ENCODE assay signal across 1 cellular context in the genomic region with DNA sequence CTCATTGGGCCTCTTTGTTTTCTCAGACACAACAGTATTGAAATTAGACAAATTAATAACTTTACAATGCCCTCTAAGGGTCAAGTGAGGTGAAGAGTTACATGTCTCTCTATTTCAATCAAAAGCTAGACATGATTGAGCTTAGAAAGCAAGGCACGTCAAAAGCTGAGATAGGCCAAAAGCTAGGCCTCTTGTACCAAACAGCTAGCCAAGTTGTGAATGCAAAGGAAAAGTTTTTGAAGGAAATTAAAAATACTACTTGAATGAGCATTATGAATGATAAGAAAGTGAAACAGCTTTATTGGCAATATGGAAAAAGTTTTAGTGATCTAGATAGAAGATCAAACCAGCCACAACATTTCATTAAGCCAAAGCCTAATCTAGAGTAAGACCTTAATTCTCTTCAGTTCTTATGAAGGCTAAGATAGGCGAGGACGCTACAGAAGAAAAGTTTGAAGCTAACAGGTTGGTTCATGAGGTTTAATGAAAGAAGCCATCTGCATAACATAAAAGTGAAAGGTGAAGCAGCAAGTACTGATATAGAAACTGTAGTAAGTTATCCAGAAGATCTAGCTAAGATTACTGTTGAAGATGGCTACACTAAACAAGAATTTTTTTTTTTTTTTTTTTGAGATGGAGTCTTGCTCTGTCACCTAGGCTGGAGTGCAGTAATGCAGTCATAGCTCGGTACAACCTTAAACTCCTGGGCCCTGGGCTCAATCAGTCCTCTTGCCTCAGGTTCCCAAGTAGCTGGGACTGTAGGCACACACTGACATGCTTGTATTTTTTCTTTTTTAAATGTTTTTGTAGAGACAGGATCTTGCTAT.
TF ChIP-seq lines count a peak whose summit lies in the region.

No MANE protein-coding gene starts in this region.

TF ChIP-seq in HepG2, 621 proteins besides CTCF, POLR2A, EP300 and RAD21 (continued from another document):
- TF ChIP-seq NFE2L2 (IDR thresholded peaks at IDR 0.05; ENCODE audit: low read length) = no peak
- no peak for TF ChIP-seq HNRNPK (IDR thresholded peaks at IDR 0.05; ENCODE audit: low read depth, low read length, poor library complexity, severe bottlenecking)
- no peak for TF ChIP-seq ZNF30 (CRISPR knock-in tag; IDR thresholded peaks at IDR 0.05)
- TF ChIP-seq EZH2 (conservative IDR thresholded peaks at IDR 0.05; ENCODE audit: low read depth, low read length) = no peak
- no peak for TF ChIP-seq IKZF4 (CRISPR knock-in tag; IDR thresholded peaks at IDR 0.05; ENCODE audit: borderline replicate concordance, low read depth, not compliant biosample characterization)
- TF ChIP-seq, protein P1, sequence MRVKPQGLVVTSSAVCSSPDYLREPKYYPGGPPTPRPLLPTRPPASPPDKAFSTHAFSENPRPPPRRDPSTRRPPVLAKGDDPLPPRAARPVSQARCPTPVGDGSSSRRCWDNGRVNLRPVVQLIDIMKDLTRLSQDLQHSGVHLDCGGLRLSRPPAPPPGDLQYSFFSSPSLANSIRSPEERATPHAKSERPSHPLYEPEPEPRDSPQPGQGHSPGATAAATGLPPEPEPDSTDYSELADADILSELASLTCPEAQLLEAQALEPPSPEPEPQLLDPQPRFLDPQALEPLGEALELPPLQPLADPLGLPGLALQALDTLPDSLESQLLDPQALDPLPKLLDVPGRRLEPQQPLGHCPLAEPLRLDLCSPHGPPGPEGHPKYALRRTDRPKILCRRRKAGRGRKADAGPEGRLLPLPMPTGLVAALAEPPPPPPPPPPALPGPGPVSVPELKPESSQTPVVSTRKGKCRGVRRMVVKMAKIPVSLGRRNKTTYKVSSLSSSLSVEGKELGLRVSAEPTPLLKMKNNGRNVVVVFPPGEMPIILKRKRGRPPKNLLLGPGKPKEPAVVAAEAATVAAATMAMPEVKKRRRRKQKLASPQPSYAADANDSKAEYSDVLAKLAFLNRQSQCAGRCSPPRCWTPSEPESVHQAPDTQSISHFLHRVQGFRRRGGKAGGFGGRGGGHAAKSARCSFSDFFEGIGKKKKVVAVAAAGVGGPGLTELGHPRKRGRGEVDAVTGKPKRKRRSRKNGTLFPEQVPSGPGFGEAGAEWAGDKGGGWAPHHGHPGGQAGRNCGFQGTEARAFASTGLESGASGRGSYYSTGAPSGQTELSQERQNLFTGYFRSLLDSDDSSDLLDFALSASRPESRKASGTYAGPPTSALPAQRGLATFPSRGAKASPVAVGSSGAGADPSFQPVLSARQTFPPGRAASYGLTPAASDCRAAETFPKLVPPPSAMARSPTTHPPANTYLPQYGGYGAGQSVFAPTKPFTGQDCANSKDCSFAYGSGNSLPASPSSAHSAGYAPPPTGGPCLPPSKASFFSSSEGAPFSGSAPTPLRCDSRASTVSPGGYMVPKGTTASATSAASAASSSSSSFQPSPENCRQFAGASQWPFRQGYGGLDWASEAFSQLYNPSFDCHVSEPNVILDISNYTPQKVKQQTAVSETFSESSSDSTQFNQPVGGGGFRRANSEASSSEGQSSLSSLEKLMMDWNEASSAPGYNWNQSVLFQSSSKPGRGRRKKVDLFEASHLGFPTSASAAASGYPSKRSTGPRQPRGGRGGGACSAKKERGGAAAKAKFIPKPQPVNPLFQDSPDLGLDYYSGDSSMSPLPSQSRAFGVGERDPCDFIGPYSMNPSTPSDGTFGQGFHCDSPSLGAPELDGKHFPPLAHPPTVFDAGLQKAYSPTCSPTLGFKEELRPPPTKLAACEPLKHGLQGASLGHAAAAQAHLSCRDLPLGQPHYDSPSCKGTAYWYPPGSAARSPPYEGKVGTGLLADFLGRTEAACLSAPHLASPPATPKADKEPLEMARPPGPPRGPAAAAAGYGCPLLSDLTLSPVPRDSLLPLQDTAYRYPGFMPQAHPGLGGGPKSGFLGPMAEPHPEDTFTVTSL (CRISPR knock-in tag; IDR thresholded peaks at IDR 0.05; ENCODE audit: borderline replicate concordance) = no peak
- TF ChIP-seq GABPA (IDR thresholded peaks at IDR 0.05; ENCODE audit: low read depth, low read length) = no peak
- TF ChIP-seq GABPA (CRISPR knock-in tag; IDR thresholded peaks at IDR 0.05; ENCODE audit: low read depth) = no peak
- no peak for TF ChIP-seq GABPB1 (CRISPR knock-in tag; IDR thresholded peaks at IDR 0.05)
- no peak for TF ChIP-seq SRSF4 (IDR thresholded peaks at IDR 0.05; ENCODE audit: low read depth, low read length, poor library complexity, severe bottlenecking)
- TF ChIP-seq, protein P2, sequence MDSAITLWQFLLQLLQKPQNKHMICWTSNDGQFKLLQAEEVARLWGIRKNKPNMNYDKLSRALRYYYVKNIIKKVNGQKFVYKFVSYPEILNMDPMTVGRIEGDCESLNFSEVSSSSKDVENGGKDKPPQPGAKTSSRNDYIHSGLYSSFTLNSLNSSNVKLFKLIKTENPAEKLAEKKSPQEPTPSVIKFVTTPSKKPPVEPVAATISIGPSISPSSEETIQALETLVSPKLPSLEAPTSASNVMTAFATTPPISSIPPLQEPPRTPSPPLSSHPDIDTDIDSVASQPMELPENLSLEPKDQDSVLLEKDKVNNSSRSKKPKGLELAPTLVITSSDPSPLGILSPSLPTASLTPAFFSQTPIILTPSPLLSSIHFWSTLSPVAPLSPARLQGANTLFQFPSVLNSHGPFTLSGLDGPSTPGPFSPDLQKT (CRISPR knock-in tag; IDR thresholded peaks at IDR 0.05; ENCODE audit: borderline replicate concordance) = no peak
